9 cellular contexts compared by ENCODE assay signal in the genomic region with DNA sequence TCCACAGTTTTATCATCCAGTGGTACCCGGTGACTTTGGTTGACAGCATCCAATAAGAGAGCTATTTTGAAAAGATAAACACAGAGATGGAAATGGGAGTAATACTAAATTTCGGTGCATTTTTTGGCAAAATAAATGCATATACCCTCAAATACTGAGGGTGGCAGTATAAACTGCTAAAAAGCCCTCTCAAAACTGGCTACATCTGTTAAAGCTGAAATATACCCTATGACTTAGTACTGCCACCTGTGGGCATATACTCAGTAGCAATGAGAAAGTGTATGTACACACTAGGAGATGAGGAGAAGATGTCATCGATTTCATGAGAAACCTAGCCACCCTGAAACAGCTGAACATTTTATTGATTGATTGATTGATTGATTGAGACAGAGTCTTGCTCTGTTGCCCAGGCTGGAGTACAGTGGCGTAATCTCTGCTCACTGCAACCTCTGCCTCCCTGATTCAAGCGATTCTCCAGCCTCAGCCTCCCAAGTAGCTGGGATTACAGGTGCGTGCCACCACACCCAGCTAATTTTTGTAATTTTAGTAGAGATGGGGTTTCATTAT. TPM values are rescaled to one million over a fixed set of nuclear protein-coding genes. Genes with fewer than 3 reads are reported as not detected.
DNase-seq lines count a peak whose midpoint lies in the region; FAIRE-seq and TF ChIP-seq lines count a peak whose summit lies in the region.
"Had no signal": no experiment of that assay in that cellular context is flagged by ENCODE, and none has a peak within 500 bp of the region (broad histone marks: within the 10 kb centered on the region; RNA-seq: fewer than 3 reads in every experiment).

No MANE protein-coding gene starts in this region.

- intact Hi-C loops in posterior vena cava (cut with DNase I), result no loop called here

- DNase-seq in AG04450 (ENCODE audit: low read depth, low spot score) (no peak), GM12865 (ENCODE audit: low read depth) (peak; percentile 63), KBM-7 (peak; percentile 60), hepatic stellate cell (ENCODE audit: low spot score) (peak; percentile 79), posterior vena cava (ENCODE audit: low spot score) (no peak), GOT3 (lab: John Stamatoyannopoulos, UW) (no peak), NCI-H2081 treated with DMSO at 0.1 percent for 48 hours (lab: John Stamatoyannopoulos, UW) (no peak)

- peak; percentile 49 for TF ChIP-seq CTCF in AG04450 (IDR thresholded peaks at IDR 0.05; ENCODE audit: low read depth, low read length)
- peak; percentile 22 for TF ChIP-seq CTCF in GM12865 (IDR thresholded peaks at IDR 0.05; ENCODE audit: insufficient read depth, low read depth, low read length, missing control alignments)

- CTCF ChIA-PET in AG04450 (lab: Charles Lee), result interaction anchor here (0.5 to 2.4 kb wide), 19 partner anchors 9 to 1546 kb away, joined by 3 to 24 read pairs (median 4); a partner anchor contains a TSS

- H3K4me3 ChIP-seq in AG04450 (ENCODE audit: low read depth, low read length) (no peak overlapping the region), GM12865 (ENCODE audit: low read depth, low read length) (no peak overlapping the region)

- POLR2A ChIA-PET in AG04450 (lab: Yijun Ruan, JAX), result interaction anchor here (0.6 kb wide), 1 partner anchor 59 kb away, joined by 3 read pairs; no protein-coding TSS in a partner anchor

- in situ Hi-C loops in KBM-7 (cut with MboI; ENCODE audit: low pct_unique_long_range_greater_than_20kb, low sequenced_read_pairs), result no loop called here

- H3K9me3 ChIP-seq in AG04450 (ENCODE audit: control insufficient read depth, insufficient read depth, low read length), result no peaks in the 10 kb centered on the region

- no peak overlapping the region for H3K27ac ChIP-seq in AG04450 (ENCODE audit: low read depth, low read length)

- peak; percentile 71 for FAIRE-seq in TTC549 (lab: Jason Lieb, UNC)
- FAIRE-seq: islet of Langerhans had no signal

- H3K27me3 ChIP-seq in AG04450 (ENCODE audit: control insufficient read depth, insufficient read depth, low read length), result peaks cover 15% of the 10 kb centered on the region

RNA-seq across cellular contexts. Expression of a gene that starts 12.2 kb away (rescaled TPM):
- 32.3 and 44.0 TPM in 2 replicates for polyA plus RNA-seq in AG04450 (2011; rRNA removed)
- polyA minus RNA-seq in AG04450 (2011; rRNA and poly(A)+ RNA removed), result 7.9 and 13.9 TPM in 2 replicates
- total RNA-seq in posterior vena cava, result 10 to 100 TPM; 15.6 to 19.1 TPM

RNA-seq across cellular contexts. Expression of a gene that starts 29.7 kb away (rescaled TPM):
- polyA plus RNA-seq in AG04450 (2011; rRNA removed), result 5.5 and 7.8 TPM in 2 replicates
- 1.1 and 2.6 TPM in 2 replicates for polyA minus RNA-seq in AG04450 (2011; rRNA and poly(A)+ RNA removed)
- 10 to 100 TPM in 1 of 2 donors, 1 to 10 TPM in 1; 8.4 to 14.1 TPM for total RNA-seq in posterior vena cava

RNA-seq across cellular contexts. Expression of a gene that starts 29.8 kb away (rescaled TPM):
- polyA plus RNA-seq in AG04450 (2011; rRNA removed), result 3.9 and 4.6 TPM in 2 replicates
- 7.1 and 8.8 TPM in 2 replicates for polyA minus RNA-seq in AG04450 (2011; rRNA and poly(A)+ RNA removed)
- 1 to 10 TPM; 4.8 to 8.7 TPM for total RNA-seq in posterior vena cava

RNA-seq across cellular contexts. Expression of a gene that starts 33.5 kb away (rescaled TPM):
- polyA plus RNA-seq in AG04450 (2011; rRNA removed), result not detected in 2 replicates
- polyA minus RNA-seq in AG04450 (2011; rRNA and poly(A)+ RNA removed), result not detected in 2 replicates
- total RNA-seq in posterior vena cava, result not detected

Comparison
In these comparisons a context has a peak if more than half of its experiments do, and no peak if none do; other contexts are left out.
1. DNase-seq: peak in GM12865 (single experiment), KBM-7 (single experiment) and hepatic stellate cell (single experiment); none in AG04450 (single experiment), posterior vena cava (single experiment), GOT3 (single experiment) and NCI-H2081 treated with DMSO at 0.1 percent for 48 hours (single experiment).